In genomic region chr17:44197980-44198720, GRCh38 we compare ENCODE assay signal across 8 cellular contexts. TPM values are rescaled to one million over a fixed set of nuclear protein-coding genes. Genes with fewer than 3 reads are reported as not detected.
DNase-seq lines count a peak whose midpoint lies in the region; ATAC-seq and TF ChIP-seq lines count a peak whose summit lies in the region.

No MANE protein-coding gene starts in this region.

- H3K79me2 ChIP-seq in OCI-LY1 (ENCODE audit: insufficient read depth, low read length), result no peaks in the 10 kb centered on the region

- no peak for TF ChIP-seq POLR2A in heart left ventricle (IDR thresholded peaks at IDR 0.05)

- peak overlapping the region; percentile 96 for H3K9ac ChIP-seq in OCI-LY1 (ENCODE audit: low read length)
- peak overlapping the region; percentile 98 for H3K9ac ChIP-seq in adipocyte (ENCODE audit: low read length)
- peak overlapping the region; percentile 82 for H3K9ac ChIP-seq in iPS-15b (ENCODE audit: low read depth, low read length)

- no peaks in the 10 kb centered on the region for H3K9me2 ChIP-seq in OCI-LY1 (ENCODE audit: low read depth, low read length)

- H3K27me3 ChIP-seq in heart left ventricle, result no peaks in the 10 kb centered on the region
- no peaks in the 10 kb centered on the region for H3K27me3 ChIP-seq in OCI-LY1 (ENCODE audit: insufficient read depth, low read length)
- H3K27me3 ChIP-seq in adipocyte (replicated peaks; ENCODE audit: control insufficient read depth, insufficient read depth, low read length), result no peaks in the 10 kb centered on the region
- H3K27me3 ChIP-seq in iPS-15b (ENCODE audit: control insufficient read depth, insufficient read depth, low read length), result no peaks in the 10 kb centered on the region

- ATAC-seq in heart left ventricle (no peak), Right ventricle myocardium superior (ENCODE audit: poor library complexity) (no peak), GM21526 (IDR thresholded peaks at IDR 0.05; ENCODE audit: low FRiP score, unreplicated experiment) (no peak)

- H3K27ac ChIP-seq in heart left ventricle, result peak overlapping the region; percentile 96 to 100 (median 98)
- H3K27ac ChIP-seq in OCI-LY1 (ENCODE audit: low read depth, low read length, poor library complexity, severe bottlenecking), result peak overlapping the region; percentile 73

- no peak overlapping the region for H2AFZ ChIP-seq in OCI-LY1 (ENCODE audit: low read length)

- peak overlapping the region; percentile 90 for H3K4me2 ChIP-seq in OCI-LY1 (ENCODE audit: low read length)

- H3K4me1 ChIP-seq in heart left ventricle (peaks cover 0 to 27% (median 13%) of the 10 kb centered on the region in 12 donors), OCI-LY1 (ENCODE audit: insufficient read depth, low read length, severe bottlenecking) (peaks cover 23% of the 10 kb centered on the region), adipocyte (ENCODE audit: control insufficient read depth, insufficient read depth, low read length) (peaks cover 35% of the 10 kb centered on the region), iPS-15b (ENCODE audit: control insufficient read depth, insufficient read depth, low read length) (peaks cover 6% of the 10 kb centered on the region)

- no peaks in the 10 kb centered on the region for H3K9me3 ChIP-seq in heart left ventricle
- H3K9me3 ChIP-seq in OCI-LY1 (ENCODE audit: low read length), result no peaks in the 10 kb centered on the region
- H3K9me3 ChIP-seq in adipocyte (ENCODE audit: control insufficient read depth, low read length), result no peaks in the 10 kb centered on the region
- no peaks in the 10 kb centered on the region for H3K9me3 ChIP-seq in iPS-15b (ENCODE audit: control insufficient read depth, insufficient read depth, low read length)

- no peaks in the 10 kb centered on the region for H3F3A ChIP-seq in OCI-LY1 (ENCODE audit: insufficient read depth, low read length)

- H3K4me3 ChIP-seq in heart left ventricle, result peak overlapping the region; percentile 55 to 99 (median 91)
- H3K4me3 ChIP-seq in OCI-LY1 (ENCODE audit: low read depth, low read length, poor library complexity, severe bottlenecking), result peak overlapping the region; percentile 79
- H3K4me3 ChIP-seq in adipocyte (ENCODE audit: low read length), result peak overlapping the region; percentile 90
- peak overlapping the region; percentile 72 for H3K4me3 ChIP-seq in iPS-15b (ENCODE audit: low read depth, low read length)

- DNase-seq in heart left ventricle, result peak in 1 of 5 donors; percentile 34
- no peak for DNase-seq in Right ventricle myocardium superior
- peak; percentile 68 for DNase-seq in adipocyte (ENCODE audit: low read depth)
- peak; percentile 63 for DNase-seq in stimulated activated CD8-positive, alpha-beta memory T cell treated with anti-CD3 and anti-CD28 coated beads, Interleukin-4, amount 100 ng/mL, for 48 hours
- no peak for DNase-seq in NCI-H2081 (lab: John Stamatoyannopoulos, UW)

- intact Hi-C loops in heart left ventricle (cut with DNase I), result no loop called here
- intact Hi-C loops in Right ventricle myocardium superior (cut with DNase I), result no loop called here

- TF ChIP-seq CTCF in heart left ventricle (IDR thresholded peaks at IDR 0.05) (peak in 3 of 12 donors; percentile 6 to 20 (median 13)), OCI-LY1 (IDR thresholded peaks at IDR 0.05; ENCODE audit: low read length) (no peak)

- H3K36me3 ChIP-seq in heart left ventricle (peaks cover 0 to 45% (median 39%) of the 10 kb centered on the region in 9 donors), OCI-LY1 (ENCODE audit: insufficient read depth, low read length) (peaks cover 39% of the 10 kb centered on the region), adipocyte (ENCODE audit: control insufficient read depth, insufficient read depth, low read length, severe bottlenecking) (peaks cover 41% of the 10 kb centered on the region), iPS-15b (ENCODE audit: control insufficient read depth, insufficient read depth, low read length) (peaks cover 32% of the 10 kb centered on the region)

- 56 to 66% (median 64%) methylated on average over 8 to 11 of the region's 11 CpGs for WGBS in heart left ventricle, 4 donors

- H4K20me1 ChIP-seq in OCI-LY1 (ENCODE audit: insufficient read depth, low read length), result no peaks in the 10 kb centered on the region

RNA-seq across cellular contexts. Expression of gene ATXN7L3, which starts 1.5 kb away (rescaled TPM):
- total RNA-seq in heart left ventricle, result 10 to 100 TPM; 24.1 to 51.9 (median 35.3) TPM
- 10 to 100 TPM; 24.3 to 54.4 TPM for polyA plus RNA-seq in heart left ventricle
- 35.7 TPM for total RNA-seq in Right ventricle myocardium superior

RNA-seq across cellular contexts. Expression of gene TMUB2, which starts 11.4 kb away (rescaled TPM):
- 10 to 100 TPM; 18.8 to 37.4 (median 21.8) TPM for total RNA-seq in heart left ventricle
- 10 to 100 TPM; 24.7 to 35.1 TPM for polyA plus RNA-seq in heart left ventricle
- 19.6 TPM for total RNA-seq in Right ventricle myocardium superior

RNA-seq across cellular contexts. Expression of gene UBTF, which starts 21.3 kb away (rescaled TPM):
- total RNA-seq in heart left ventricle (10 to 100 TPM; 33.1 to 61.2 (median 44.2) TPM), Right ventricle myocardium superior (52.7 TPM)
- 10 to 100 TPM; 34.1 to 41.6 TPM for polyA plus RNA-seq in heart left ventricle

RNA-seq across cellular contexts. Expression of gene ASB16, which starts 27.6 kb away (rescaled TPM):
- total RNA-seq in heart left ventricle (10 to 100 TPM in 7 of 9 donors, 1 to 10 TPM in 2; 7.7 to 71.1 (median 13.8) TPM), Right ventricle myocardium superior (14.8 TPM)
- 1 to 10 TPM; 1.5 to 5.1 TPM for polyA plus RNA-seq in heart left ventricle

RNA-seq across cellular contexts. Expression of gene HROB, which starts 56.4 kb away (rescaled TPM):
- total RNA-seq in heart left ventricle (1 to 10 TPM in 4 of 9 donors, under 1 TPM in 5; 0.47 to 5.8 (median 0.84) TPM), Right ventricle myocardium superior (0.59 TPM)
- under 1 TPM; 0.34 to 0.42 TPM for polyA plus RNA-seq in heart left ventricle

Comparison
In these comparisons a context has a peak if more than half of its experiments do, and no peak if none do; other contexts are left out.
1. DNase-seq: peak in adipocyte (single experiment) and stimulated activated CD8-positive, alpha-beta memory T cell treated with anti-CD3 and anti-CD28 coated beads, Interleukin-4, amount 100 ng/mL, for 48 hours (single experiment); none in Right ventricle myocardium superior (single experiment) and NCI-H2081 (0 of 2).
2. Peak in every context shown above with its lines, with median percentiles within 50 percentile points of each other: H3K4me3 ChIP-seq and H3K9ac ChIP-seq.